ENCODE assay signal across 22 cellular contexts in the genomic region with DNA sequence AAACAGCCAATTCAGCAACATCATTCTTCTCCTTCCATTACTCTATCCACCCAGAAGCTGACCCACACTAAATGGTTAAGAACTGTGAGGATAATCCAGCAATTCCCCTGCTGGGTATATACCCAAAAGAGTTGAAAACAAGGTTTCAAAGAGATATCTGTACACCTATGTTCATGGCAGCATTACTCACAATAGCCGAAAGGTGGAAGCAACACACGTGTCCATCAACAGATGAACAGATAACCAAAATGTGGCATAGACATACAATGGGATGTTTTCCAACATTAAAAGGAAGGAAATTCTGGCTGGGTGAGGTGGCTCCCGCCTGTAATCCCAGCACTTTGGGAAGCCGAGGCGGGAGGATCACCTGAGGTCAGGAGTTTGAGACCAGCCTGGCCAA.
"Had no signal": no experiment of that assay in that cellular context is flagged by ENCODE, and none has a peak within 500 bp of the region (broad histone marks: within the 10 kb centered on the region; RNA-seq: fewer than 3 reads in every experiment).

No MANE protein-coding gene starts in this region.

- H3K27ac ChIP-seq: foreskin keratinocyte, hepatocyte, psoas muscle, spleen, tibial artery, upper lobe of right lung, vagina had no signal

- H3K27me3 Mint-ChIP-seq: effector memory CD8-positive, alpha-beta T cell; naive thymus-derived CD4-positive, alpha-beta T cell; stimulated activated memory B cell treated with anti-CD40 and anti-IgM and Interleukin-4, amounts not matched to agents 10 μg/mL and 1 μg/mL and 100 μg/mL, for 72 hours; stimulated activated naive CD8-positive, alpha-beta T cell treated with anti-CD3 and anti-CD28 coated beads, Interleukin-15, Interleukin-2, amounts not matched to agents 100 ng/mL and 50 ng/mL, for 24 hours had no signal

- H3K27ac Mint-ChIP-seq: effector memory CD8-positive, alpha-beta T cell; nephron progenitor cell; stimulated activated memory B cell treated with anti-CD40 and anti-IgM and Interleukin-4, amounts not matched to agents 10 μg/mL and 1 μg/mL and 100 μg/mL, for 72 hours; stimulated activated naive CD8-positive, alpha-beta T cell treated with anti-CD3 and anti-CD28 coated beads, Interleukin-15, Interleukin-2, amounts not matched to agents 100 ng/mL and 50 ng/mL, for 24 hours had no signal

- H3K4me1 ChIP-seq: upper lobe of right lung had no signal

- DNase-seq: cortex of kidney; effector memory CD8-positive, alpha-beta T cell; foreskin keratinocyte; left colon; left ventricle myocardium superior; mesendoderm; naive thymus-derived CD4-positive, alpha-beta T cell; nephron progenitor cell; psoas muscle; retina; spleen; stimulated activated CD4-positive, alpha-beta T cell treated with anti-CD3 and anti-CD28 coated beads, Interleukin-15, amount 100 ng/mL, for 24 hours; stimulated activated CD4-positive, alpha-beta T cell treated with anti-CD3 and anti-CD28 coated beads, Interleukin-1b, Interleukin-23, amount 100 ng/mL, for 48 hours; stimulated activated CD4-positive, alpha-beta T cell treated with anti-CD3 and anti-CD28 coated beads, Interleukin-4, amount 100 ng/mL, for 24 hours; tibial artery; upper lobe of right lung had no signal

- H3K9me3 ChIP-seq: psoas muscle, spleen, tibial artery, upper lobe of right lung, vagina had no signal

- H3K36me3 ChIP-seq: upper lobe of right lung had no signal

- H3K4me2 ChIP-seq: hepatocyte had no signal

- H3K9me3 Mint-ChIP-seq: effector memory CD8-positive, alpha-beta T cell; nephron progenitor cell; stimulated activated memory B cell treated with anti-CD40 and anti-IgM and Interleukin-4, amounts not matched to agents 10 μg/mL and 1 μg/mL and 100 μg/mL, for 72 hours; stimulated activated naive CD8-positive, alpha-beta T cell treated with anti-CD3 and anti-CD28 coated beads, Interleukin-15, Interleukin-2, amounts not matched to agents 100 ng/mL and 50 ng/mL, for 24 hours had no signal

- H3K4me3 ChIP-seq: hepatocyte, lung, psoas muscle, spleen, tibial artery, upper lobe of right lung, vagina had no signal

- H3K79me2 ChIP-seq: hepatocyte had no signal

- ATAC-seq: effector memory CD8-positive, alpha-beta T cell; foreskin keratinocyte; left colon; left ventricle myocardium superior; naive thymus-derived CD4-positive, alpha-beta T cell; psoas muscle; sciatic nerve; stimulated activated memory B cell treated with anti-CD40 and anti-IgM and Interleukin-4, amounts not matched to agents 10 μg/mL and 1 μg/mL and 100 μg/mL, for 72 hours; upper lobe of right lung had no signal

- H3K4me1 Mint-ChIP-seq: stimulated activated memory B cell treated with anti-CD40 and anti-IgM and Interleukin-4, amounts not matched to agents 10 μg/mL and 1 μg/mL and 100 μg/mL, for 72 hours had no signal

- H2AFZ ChIP-seq: hepatocyte had no signal

- H3K27me3 ChIP-seq: foreskin keratinocyte, spleen, tibial artery, upper lobe of right lung, vagina had no signal

- H3K4me3 Mint-ChIP-seq: effector memory CD8-positive, alpha-beta T cell; naive thymus-derived CD4-positive, alpha-beta T cell; nephron progenitor cell; stimulated activated memory B cell treated with anti-CD40 and anti-IgM and Interleukin-4, amounts not matched to agents 10 μg/mL and 1 μg/mL and 100 μg/mL, for 72 hours; stimulated activated naive CD8-positive, alpha-beta T cell treated with anti-CD3 and anti-CD28 coated beads, Interleukin-15, Interleukin-2, amounts not matched to agents 100 ng/mL and 50 ng/mL, for 24 hours had no signal
